Comparison of ENCODE assay signal across 9 cellular contexts in the genomic region with DNA sequence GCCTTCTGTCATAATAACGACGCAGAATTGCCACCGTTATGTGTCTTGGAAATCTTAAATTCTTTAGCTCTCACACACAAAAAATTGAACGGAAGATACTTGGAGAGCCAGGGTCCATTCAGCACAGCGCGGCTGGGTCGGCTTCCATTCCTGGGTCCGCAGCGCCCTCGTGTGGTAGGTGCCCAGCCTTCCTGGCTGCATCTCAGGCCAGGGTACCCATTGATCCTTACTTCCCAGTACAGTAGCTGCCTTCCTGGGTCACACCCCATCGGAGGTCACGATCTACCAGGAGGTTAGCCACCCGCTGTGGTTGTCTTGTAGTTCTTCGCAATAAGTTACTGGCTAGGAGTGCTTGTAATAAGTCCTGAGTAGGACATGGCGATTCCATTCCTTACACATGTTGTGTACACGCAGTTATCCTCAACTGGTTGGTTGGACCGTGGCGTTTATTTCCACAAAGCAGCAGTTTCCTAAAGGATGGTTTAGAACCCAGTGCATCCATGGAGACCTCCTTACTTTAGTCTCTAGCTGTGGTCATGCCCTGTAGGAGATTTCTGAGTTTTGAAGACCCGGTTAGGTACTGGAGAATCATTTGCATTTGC. TPM values are rescaled to one million over a fixed set of nuclear protein-coding genes. Genes with fewer than 3 reads are reported as not detected.
DNase-seq lines count a peak whose midpoint lies in the region; ATAC-seq, FAIRE-seq and TF ChIP-seq lines count a peak whose summit lies in the region.
"Had no signal": no experiment of that assay in that cellular context is flagged by ENCODE, and none has a peak within 500 bp of the region (broad histone marks: within the 10 kb centered on the region; RNA-seq: fewer than 3 reads in every experiment).

No MANE protein-coding gene starts in this region.

- H3K4me3 Mint-ChIP-seq in T-helper 17 cell (no peak overlapping the region), astrocyte (ENCODE audit: unreplicated experiment) (no peak overlapping the region)

- DNase-seq in NOMO-1 (lab: John Stamatoyannopoulos, UW; ENCODE audit: unreplicated experiment in 2 of 2) (peak; percentile 23 to 35), NOMO-1 treated with dmso at 0.1 percent for 144 hours (lab: John Stamatoyannopoulos, UW; ENCODE audit: unreplicated experiment) (no peak), NCI-H1092 treated with DMSO at 0.1 percent for 48 hours (lab: John Stamatoyannopoulos, UW) (peak; percentile 72), T-helper 17 cell (peak; percentile 17 to 59 (median 35)), astrocyte (ENCODE audit: low read depth) (peak; percentile 22), hippocampal formation (lab: John Stamatoyannopoulos, UW) (peak; percentile 59 to 77), smooth muscle cell (lab: John Stamatoyannopoulos, UW; ENCODE audit: unreplicated experiment) (peak; percentile 50)

- no peaks in the 10 kb centered on the region for H3K27me3 ChIP-seq in astrocyte (ENCODE audit: insufficient read depth, low read length)
- no peaks in the 10 kb centered on the region for H3K27me3 ChIP-seq in smooth muscle cell (ENCODE audit: low read depth)

- H3K9me3 ChIP-seq in T-helper 17 cell (ENCODE audit: control insufficient read depth, low read length, poor library complexity, severe bottlenecking) = no peaks in the 10 kb centered on the region
- H3K9me3 ChIP-seq in astrocyte (ENCODE audit: insufficient read depth, low read depth, low read length) = no peaks in the 10 kb centered on the region
- H3K9me3 ChIP-seq in smooth muscle cell (replicated peaks; ENCODE audit: low read depth) = no peaks in the 10 kb centered on the region

- H3K36me3 Mint-ChIP-seq in T-helper 17 cell (ENCODE audit: low read depth) (no peaks in the 10 kb centered on the region), astrocyte (ENCODE audit: low read depth, unreplicated experiment) (no peaks in the 10 kb centered on the region)

- ATAC-seq in HG02610 (IDR thresholded peaks at IDR 0.05; ENCODE audit: unreplicated experiment) = peak; percentile 78
- ATAC-seq in T-helper 17 cell = peak; percentile 84

- H3K4me1 Mint-ChIP-seq in T-helper 17 cell (peaks cover 9% of the 10 kb centered on the region), astrocyte (ENCODE audit: low read depth, unreplicated experiment) (no peaks in the 10 kb centered on the region)

- H2AFZ ChIP-seq in astrocyte (ENCODE audit: low read depth, low read length) = no peak overlapping the region
- no peak overlapping the region for H2AFZ ChIP-seq in smooth muscle cell (ENCODE audit: low read depth)

- H3K4me3 ChIP-seq in astrocyte (ENCODE audit: insufficient read depth, low read depth, low read length) = no peak overlapping the region
- no peak overlapping the region for H3K4me3 ChIP-seq in smooth muscle cell
- H3K4me3 ChIP-seq: skin epidermis had no signal

- H3F3A ChIP-seq in smooth muscle cell (ENCODE audit: low read depth) = no peaks in the 10 kb centered on the region

- H3K27me3 Mint-ChIP-seq in T-helper 17 cell (peaks cover 26% of the 10 kb centered on the region), astrocyte (ENCODE audit: low read depth, unreplicated experiment) (no peaks in the 10 kb centered on the region)

- H3K4me2 ChIP-seq in astrocyte (ENCODE audit: low read length) (no peak overlapping the region), smooth muscle cell (no peak overlapping the region)

- H3K79me2 ChIP-seq in astrocyte (ENCODE audit: insufficient read depth, low read length) = no peaks in the 10 kb centered on the region
- H3K79me2 ChIP-seq in smooth muscle cell (ENCODE audit: low read depth) = no peaks in the 10 kb centered on the region

- H3K27ac ChIP-seq in astrocyte (ENCODE audit: low read depth, low read length) (no peak overlapping the region), smooth muscle cell (ENCODE audit: low read depth) (no peak overlapping the region)
- H3K27ac ChIP-seq: skin epidermis had no signal

- no peak overlapping the region for H3K27ac Mint-ChIP-seq in T-helper 17 cell
- no peak overlapping the region for H3K27ac Mint-ChIP-seq in astrocyte (ENCODE audit: unreplicated experiment)

- peak; percentile 92 for TF ChIP-seq CTCF in astrocyte (IDR thresholded peaks at IDR 0.05; ENCODE audit: insufficient read depth, low read depth, low read length)
- TF ChIP-seq CTCF in smooth muscle cell (IDR thresholded peaks at IDR 0.05; ENCODE audit: borderline replicate concordance, insufficient read depth, poor library complexity, severe bottlenecking) = peak; percentile 93

- no peak overlapping the region for H3K9ac ChIP-seq in astrocyte (ENCODE audit: low read length)
- no peak overlapping the region for H3K9ac ChIP-seq in smooth muscle cell (ENCODE audit: low read depth)

- no peaks in the 10 kb centered on the region for H3K4me1 ChIP-seq in astrocyte (ENCODE audit: insufficient read depth, low read length)
- no peaks in the 10 kb centered on the region for H3K4me1 ChIP-seq in smooth muscle cell (ENCODE audit: low read depth)

- FAIRE-seq in astrocyte (lab: Jason Lieb, UNC) = no peak

- 30% methylated on average over 19 of the region's 19 CpGs for WGBS in smooth muscle cell (ENCODE audit: low lambda C conversion rate)

- H4K20me1 ChIP-seq in astrocyte (ENCODE audit: insufficient read depth, low read length) (no peaks in the 10 kb centered on the region), smooth muscle cell (ENCODE audit: low read depth) (no peaks in the 10 kb centered on the region)

- no peaks in the 10 kb centered on the region for H3K36me3 ChIP-seq in astrocyte (ENCODE audit: insufficient read depth, low read length)
- H3K36me3 ChIP-seq in smooth muscle cell (ENCODE audit: low read depth) = no peaks in the 10 kb centered on the region

- H3K9me3 Mint-ChIP-seq in astrocyte (ENCODE audit: unreplicated experiment) = no peaks in the 10 kb centered on the region

RNA-seq across cellular contexts. Expression of a gene that starts 9.9 kb away (rescaled TPM):
- under 1 TPM in 1 of 2 donors, not detected in 1; 0.75 TPM for total RNA-seq in T-helper 17 cell
- total RNA-seq in astrocyte = 4.5 and 8.5 TPM in 2 replicates
- 0.18 and 2.3 TPM in 2 replicates for total RNA-seq in smooth muscle cell
- polyA plus RNA-seq in smooth muscle cell = 0.28 and 0.83 TPM in 2 replicates

RNA-seq across cellular contexts. Expression of a gene that starts 28.7 kb away (rescaled TPM):
- total RNA-seq in T-helper 17 cell (under 1 TPM in 1 of 2 donors, not detected in 1; 0.72 TPM), astrocyte (3.1 and 3.9 TPM in 2 replicates), smooth muscle cell (7.6 and 13.0 TPM in 2 replicates)
- polyA plus RNA-seq in smooth muscle cell = 4.7 and 6.1 TPM in 2 replicates
